In genomic region chr17:879546-879945, GRCh38 we compare ENCODE assay signal across 7 cellular contexts.
A peak's percentile ranks its signal among the peaks of the same experiment; 100 is the strongest.
DNase-seq lines count a peak whose midpoint lies in the region; ATAC-seq and TF ChIP-seq lines count a peak whose summit lies in the region.

No MANE protein-coding gene starts in this region.

- H3K4me3 Mint-ChIP-seq in naive thymus-derived CD4-positive, alpha-beta T cell: peak overlapping the region in 1 of 10 donors; percentile 39

- ATAC-seq in naive thymus-derived CD4-positive, alpha-beta T cell: peak; percentile 77

- no peak overlapping the region for H3K27ac Mint-ChIP-seq in naive thymus-derived CD4-positive, alpha-beta T cell

- H3K4me1 Mint-ChIP-seq in naive thymus-derived CD4-positive, alpha-beta T cell: peaks cover 2 to 12% (median 11%) of the 10 kb centered on the region in 7 donors

- H3K4me1 ChIP-seq in naive thymus-derived CD4-positive, alpha-beta T cell (ENCODE audit: control insufficient read depth in 2 of 2, insufficient read depth in 2 of 2, low read length in 2 of 2): peaks cover 0 to 3% of the 10 kb centered on the region in 2 donors

- peaks cover 5 to 29% (median 20%) of the 10 kb centered on the region in 5 donors for H3K27me3 Mint-ChIP-seq in naive thymus-derived CD4-positive, alpha-beta T cell

- H3K9me3 Mint-ChIP-seq in naive thymus-derived CD4-positive, alpha-beta T cell: no peaks in the 10 kb centered on the region

- no peak for TF ChIP-seq POLR2A in erythroblast (IDR thresholded peaks at IDR 0.05; ENCODE audit: low read length)

- no peak overlapping the region for H3K27ac ChIP-seq in naive thymus-derived CD4-positive, alpha-beta T cell (ENCODE audit: low read depth, low read length)

- intact Hi-C loops in naive thymus-derived CD4-positive, alpha-beta T cell (cut with micrococcal nuclease): loop anchor here (1.0 to 2.0 kb wide), 3 partner anchors 102 to 117 kb away; partner anchors contain the start of gene TIMM22 (in 1 of the 2)

- peak; percentile 32 for DNase-seq in GM19240 (ENCODE audit: insufficient read length, low spot score)
- DNase-seq in NCI-H526 treated with DMSO at 0.1 percent for 48 hours (lab: John Stamatoyannopoulos, UW): peak; percentile 14
- peak; percentile 22 for DNase-seq in activated CD8-positive, alpha-beta memory T cell treated with anti-CD3 and anti-CD28 coated beads, Interleukin-2, amount 50 U/mL, for 1 hour (ENCODE audit: extremely low read depth)
- peak; percentile 77 to 81 for DNase-seq in erythroblast (lab: John Stamatoyannopoulos, UW)
- peak; percentile 37 to 71 (median 64) for DNase-seq in naive thymus-derived CD4-positive, alpha-beta T cell
- peak; percentile 64 for DNase-seq in stimulated activated naive CD4-positive, alpha-beta T cell treated with Interleukin-2 at 50 U/mL for 16 hours (lab: John Stamatoyannopoulos, UW)
- DNase-seq in mesenteric fat pad (ENCODE audit: low spot score): no peak

- H3K36me3 Mint-ChIP-seq in naive thymus-derived CD4-positive, alpha-beta T cell: no peaks in the 10 kb centered on the region

- H3K4me3 ChIP-seq in naive thymus-derived CD4-positive, alpha-beta T cell (ENCODE audit: low read length): no peak overlapping the region

- no peaks in the 10 kb centered on the region for H3K36me3 ChIP-seq in naive thymus-derived CD4-positive, alpha-beta T cell (ENCODE audit: control insufficient read depth in 2 of 3, insufficient read depth in 3 of 3, low read length in 3 of 3)

- H3K9me3 ChIP-seq in naive thymus-derived CD4-positive, alpha-beta T cell (ENCODE audit: control insufficient read depth in 2 of 3, low read length in 3 of 3): no peaks in the 10 kb centered on the region

- no peaks in the 10 kb centered on the region for H3K27me3 ChIP-seq in naive thymus-derived CD4-positive, alpha-beta T cell (ENCODE audit: control insufficient read depth in 2 of 2, insufficient read depth in 2 of 2, low read length in 2 of 2)

- POLR2A ChIA-PET in naive thymus-derived CD4-positive, alpha-beta T cell (lab: Charles Lee): interaction anchor here (1.0 kb wide), 1 partner anchor 101 kb away, joined by 5 read pairs; no protein-coding TSS in a partner anchor

- CTCF ChIA-PET in naive thymus-derived CD4-positive, alpha-beta T cell (lab: Charles Lee): interaction anchor here (1.0 to 2.6 kb wide), 3 partner anchors 101 to 117 kb away, joined by 4 to 23 read pairs (median 10); partner anchors contain the start of genes NXN and TIMM22
